15 cellular contexts compared by ENCODE assay signal in genomic region chr14:103723176-103724081, GRCh38. TPM values are rescaled to one million over a fixed set of nuclear protein-coding genes. Genes with fewer than 3 reads are reported as not detected.
A peak's percentile ranks its signal among the peaks of the same experiment; 100 is the strongest.
DNase-seq lines count a peak whose midpoint lies in the region; FAIRE-seq and TF ChIP-seq lines count a peak whose summit lies in the region.
"Had no signal": no experiment of that assay in that cellular context is flagged by ENCODE, and none has a peak within 500 bp of the region (broad histone marks: within the 10 kb centered on the region; RNA-seq: fewer than 3 reads in every experiment).

No MANE protein-coding gene starts in this region.

- H2BK120ac ChIP-seq in H9 (ENCODE audit: low read depth, low read length, poor library complexity, severe bottlenecking) = no peak overlapping the region
- H2BK120ac ChIP-seq in H1 (replicated peaks; ENCODE audit: low read depth, low read length) = no peak overlapping the region

- H2BK5ac ChIP-seq in H9 (ENCODE audit: insufficient read length, low read length) (peak overlapping the region; percentile 27), H1 (ENCODE audit: low read depth, low read length) (no peak overlapping the region; the same call in 1 of the 2 replicates)

- H4K20me1 ChIP-seq in H9 (ENCODE audit: control insufficient read depth, insufficient read depth, insufficient read length) (no peaks in the 10 kb centered on the region), H1 (replicated peaks in 1 of 2; ENCODE audit: control insufficient read depth in 1 of 2, insufficient read depth in 2 of 2, low read length in 2 of 2) (peaks cover 15 to 21% of the 10 kb centered on the region in 2 experiments), smooth muscle cell (ENCODE audit: low read depth) (peaks cover 91% of the 10 kb centered on the region)

- no CpG with 5 or more reads among the region's 24 CpGs for WGBS in H9 (ENCODE audit: extremely low coverage, insufficient read length, low lambda C conversion rate)
- 91% methylated on average over 24 of the region's 24 CpGs; no CpG with 5 or more reads in 1 of the 2 experiments for WGBS in H1 (ENCODE audit: extremely low coverage in 1 of 2, insufficient coverage in 1 of 2, insufficient read length in 1 of 2, insufficient replicate concordance in 2 of 2, low coverage in 1 of 2, low lambda C conversion rate in 2 of 2, missing lambda C conversion rate in 1 of 2), 2 experiments
- WGBS in smooth muscle cell (ENCODE audit: low lambda C conversion rate) = 87% methylated on average over 23 of the region's 24 CpGs

- H2BK12ac ChIP-seq in H9 (ENCODE audit: insufficient read length, low read depth, low read length) (no peak overlapping the region), H1 (ENCODE audit: low read depth, low read length) (no peak overlapping the region)

- H3T11ph ChIP-seq in H9 (ENCODE audit: low read length) = no peak overlapping the region

- H3K27me3 ChIP-seq in H9 (ENCODE audit: insufficient read depth, low read length) (no peaks in the 10 kb centered on the region), H1 (replicated peaks in 1 of 4; ENCODE audit: control insufficient read depth in 3 of 4, extremely low read depth in 1 of 4, insufficient read depth in 3 of 4, low read length in 3 of 4) (no peaks in the 10 kb centered on the region), smooth muscle cell (ENCODE audit: low read depth) (no peaks in the 10 kb centered on the region)
- H3K27me3 ChIP-seq: BLaER1 treated with 17β-estradiol and CSF1 and Interleukin-3, amounts not matched to agents 10 nM and 100 nM had no signal

- H3K4me3 ChIP-seq in H1 (ENCODE audit: extremely low read depth in 1 of 4, insufficient read depth in 2 of 4, low read depth in 3 of 4, low read length in 4 of 4) (no peak overlapping the region), smooth muscle cell (no peak overlapping the region)
- H3K4me3 ChIP-seq: BLaER1 treated with 17β-estradiol and CSF1 and Interleukin-3, amounts not matched to agents 10 nM and 100 nM; SK-N-MC had no signal

- H3K4ac ChIP-seq in H9 (ENCODE audit: low read depth, low read length) = no peak overlapping the region
- H3K4ac ChIP-seq in H1 (replicated peaks; ENCODE audit: insufficient read length, low read depth, low read length) = no peak overlapping the region

- POLR2A ChIA-PET in H1 (lab: Charles Lee; ENCODE audit: partially characterized antibody) = interaction anchor here (0.6 to 1.5 kb wide), 3 partner anchors 17 to 19 kb away, joined by 3 read pairs; no protein-coding TSS in a partner anchor

- H2AFZ ChIP-seq in H9 (ENCODE audit: low read length) (no peak overlapping the region), H1 (ENCODE audit: low read length) (no peak overlapping the region), smooth muscle cell (ENCODE audit: low read depth) (no peak overlapping the region)

- peaks cover 0 to 4% (median 3%) of the 10 kb centered on the region in 4 experiments; a peak in 3 of 8 replicates for H3K36me3 ChIP-seq in H1 (ENCODE audit: control insufficient read depth in 2 of 4, insufficient read depth in 4 of 4, low read length in 3 of 4)
- H3K36me3 ChIP-seq in smooth muscle cell (ENCODE audit: low read depth) = no peaks in the 10 kb centered on the region

- H3K4me3 Mint-ChIP-seq in H9 = no peak overlapping the region
- H3K4me3 Mint-ChIP-seq: HFFc6 had no signal

- H3K56ac ChIP-seq in H9 (ENCODE audit: insufficient read length, low read depth, low read length) (no peak overlapping the region), H1 (replicated peaks; ENCODE audit: insufficient read length, low read depth, low read length) (no peak overlapping the region)

- peaks cover 0 to 2% (median 0%) of the 10 kb centered on the region in 3 experiments; a peak in 3 of 7 replicates for H3K36me3 Mint-ChIP-seq in H9 (ENCODE audit: insufficient read depth in 1 of 3, low read depth in 3 of 3)

- H2AK5ac ChIP-seq in H9 (ENCODE audit: insufficient read length, low read length) (no peak overlapping the region), H1 (ENCODE audit: low read depth, low read length) (peak overlapping the region; percentile 53; the same call in 1 of the 2 replicates)

- H3K9me3 ChIP-seq in H9 (ENCODE audit: control insufficient read depth, low read depth, low read length) = no peaks in the 10 kb centered on the region
- H3K9me3 ChIP-seq in H1 (ENCODE audit: insufficient read depth in 2 of 2, low read depth in 1 of 2, low read length in 1 of 2) = no peaks in the 10 kb centered on the region
- H3K9me3 ChIP-seq in smooth muscle cell (replicated peaks; ENCODE audit: low read depth) = no peaks in the 10 kb centered on the region
- H3K9me3 ChIP-seq: BLaER1 treated with 17β-estradiol and CSF1 and Interleukin-3, amounts not matched to agents 10 nM and 100 nM had no signal

- CTCF ChIA-PET in H1 (lab: Charles Lee; ENCODE audit: partially characterized antibody) = interaction anchor here (0.9 to 1.8 kb wide), 3 partner anchors 12 to 177 kb away, joined by 3 to 5 read pairs (median 3); no protein-coding TSS in a partner anchor

- no peaks in the 10 kb centered on the region; the same call in 1 of the 2 replicates for H3K79me2 ChIP-seq in H9 (ENCODE audit: insufficient read depth, low read length)
- H3K79me2 ChIP-seq in H1 (ENCODE audit: control insufficient read depth in 1 of 2, insufficient read depth in 2 of 2, low read length in 2 of 2) = peaks cover 0 to 56% of the 10 kb centered on the region in 2 experiments; a peak in 2 of 4 replicates
- H3K79me2 ChIP-seq in smooth muscle cell (ENCODE audit: low read depth) = peaks cover 72% of the 10 kb centered on the region

- H3K79me1 ChIP-seq in H9 (ENCODE audit: insufficient read depth, low read depth, low read length, poor library complexity, severe bottlenecking) (peaks cover 9% of the 10 kb centered on the region), H1 (ENCODE audit: low read depth, low read length) (peaks cover 21% of the 10 kb centered on the region)

- H3K23me2 ChIP-seq in H9 (ENCODE audit: insufficient read length, low read depth, low read length, poor library complexity, severe bottlenecking) (no peaks in the 10 kb centered on the region), H1 (ENCODE audit: low read depth, low read length) (no peaks in the 10 kb centered on the region)

- no peak overlapping the region for H2BK20ac ChIP-seq in H9 (ENCODE audit: low read depth, low read length, poor library complexity, severe bottlenecking)
- H2BK20ac ChIP-seq in H1 (ENCODE audit: low read length) = no peak overlapping the region

- H4K5ac ChIP-seq in H9 (ENCODE audit: insufficient read length, low read depth, low read length) = no peak overlapping the region
- no peak overlapping the region for H4K5ac ChIP-seq in H1 (ENCODE audit: insufficient read length, low read depth, low read length)

- no peak overlapping the region for H4K91ac ChIP-seq in H9 (ENCODE audit: insufficient read length, low read depth, low read length)
- no peak overlapping the region for H4K91ac ChIP-seq in H1 (replicated peaks; ENCODE audit: insufficient read length, low read length)

- H3K9ac ChIP-seq in H9 (ENCODE audit: extremely low read depth, insufficient read length, low read length) (no peak overlapping the region), H1 (replicated peaks in 1 of 4; ENCODE audit: extremely low read depth in 1 of 4, low read depth in 3 of 4, low read length in 3 of 4) (no peak overlapping the region), smooth muscle cell (ENCODE audit: low read depth) (peak overlapping the region; percentile 20)

- H3F3A ChIP-seq in smooth muscle cell (ENCODE audit: low read depth) = peaks cover 6% of the 10 kb centered on the region

- peaks cover 0 to 6% of the 10 kb centered on the region in 2 experiments; a peak in 2 of 4 replicates for H3K4me1 Mint-ChIP-seq in H9

- H3K27ac ChIP-seq in H9 (ENCODE audit: insufficient read length, low read depth, low read length) (no peak overlapping the region), H1 (ENCODE audit: low read depth, low read length) (no peak overlapping the region), smooth muscle cell (ENCODE audit: low read depth) (peak overlapping the region; percentile 93)
- H3K27ac ChIP-seq: BLaER1 treated with 17β-estradiol and CSF1 and Interleukin-3, amounts not matched to agents 10 nM and 100 nM; SK-N-MC had no signal

- H3K4me2 ChIP-seq in H9 (ENCODE audit: insufficient read depth, insufficient read length, low read length) = no peak overlapping the region
- H3K4me2 ChIP-seq in H1 (ENCODE audit: insufficient read depth in 1 of 2, low read depth in 2 of 2, low read length in 2 of 2) = no peak overlapping the region
- H3K4me2 ChIP-seq in smooth muscle cell = peak overlapping the region; percentile 57
- H3K4me2 ChIP-seq: BLaER1 treated with 17β-estradiol and CSF1 and Interleukin-3, amounts not matched to agents 10 nM and 100 nM had no signal

- H3K18ac ChIP-seq in H9 (ENCODE audit: insufficient read length, low read depth, low read length) (no peak overlapping the region), H1 (ENCODE audit: extremely low read depth, low read length) (no peak overlapping the region)

- H3K14ac ChIP-seq in H9 (ENCODE audit: insufficient read depth, low read length) = no peak overlapping the region; the same call in 1 of the 2 replicates
- H3K14ac ChIP-seq in H1 (ENCODE audit: insufficient read length) = no peak overlapping the region

- H3K23ac ChIP-seq in H9 (ENCODE audit: insufficient read length, low read depth, low read length) = no peak overlapping the region
- no peak overlapping the region for H3K23ac ChIP-seq in H1 (ENCODE audit: insufficient read length)

- H3K27me3 Mint-ChIP-seq in H9 (ENCODE audit: low read depth) = no peaks in the 10 kb centered on the region

- H3K4me1 ChIP-seq in H9 (ENCODE audit: insufficient read depth, low read length) (no peaks in the 10 kb centered on the region; the same call in 1 of the 2 replicates), H1 (replicated peaks in 1 of 4; ENCODE audit: control insufficient read depth in 3 of 4, insufficient read depth in 4 of 4, low read length in 3 of 4) (peaks cover 0 to 3% (median 0%) of the 10 kb centered on the region in 4 experiments; a peak in 1 of 7 replicates), smooth muscle cell (ENCODE audit: low read depth) (peaks cover 6% of the 10 kb centered on the region)

- DNase-seq in H9 = no peak
- no peak for DNase-seq in H1 (ENCODE audit: low read depth in 1 of 2, low spot score in 2 of 2)
- DNase-seq in midbrain (lab: John Stamatoyannopoulos, UW) = peak; percentile 67
- DNase-seq in smooth muscle cell (lab: John Stamatoyannopoulos, UW; ENCODE audit: unreplicated experiment) = no peak
- no peak for DNase-seq in Kasumi-1 (lab: John Stamatoyannopoulos, UW)
- no peak for DNase-seq in T-helper 1 cell
- DNase-seq in foreskin melanocyte = no peak
- DNase-seq in NCI-H748 treated with DMSO at 0.1 percent for 48 hours (lab: John Stamatoyannopoulos, UW) = no peak
- DNase-seq: activated CD4-positive, alpha-beta T cell treated with anti-CD3 and anti-CD28 coated beads for 1 hour; activated effector memory CD4-positive, alpha-beta T cell treated with Interleukin-2 at 50 U/mL for 16 hours; effector CD8-positive, alpha-beta T cell; HFFc6; NCI-H526 treated with DMSO at 0.1 percent for 48 hours had no signal

- no peak for TF ChIP-seq RAD21 in H1 (IDR thresholded peaks at IDR 0.05 in 1 of 2, conservative IDR thresholded peaks at IDR 0.05 in 1 of 2; ENCODE audit: low read depth in 2 of 2, low read length in 2 of 2)

- TF ChIP-seq EP300 in H1 (IDR thresholded peaks at IDR 0.05; ENCODE audit: borderline replicate concordance in 1 of 2, low read depth in 2 of 2, low read length in 2 of 2) = no peak

- TF ChIP-seq POLR2A in H1 (IDR thresholded peaks at IDR 0.05; ENCODE audit: control extremely low read depth in 1 of 2, low read depth in 2 of 2, low read length in 2 of 2) = no peak

- H3K9me3 Mint-ChIP-seq in H9 = no peaks in the 10 kb centered on the region
- H3K9me3 Mint-ChIP-seq: HFFc6 had no signal

- H2BK15ac ChIP-seq in H9 (ENCODE audit: low read depth, low read length) (no peak overlapping the region), H1 (ENCODE audit: low read length) (no peak overlapping the region)

- FAIRE-seq in H1 (lab: Jason Lieb, UNC) = no peak

- no peak for TF ChIP-seq CTCF in H9 (conservative IDR thresholded peaks at IDR 0.05)
- TF ChIP-seq CTCF in H1 (IDR thresholded peaks at IDR 0.05; ENCODE audit: control extremely low read depth in 1 of 3, insufficient read depth in 1 of 3, low read depth in 1 of 3, low read length in 3 of 3) = no peak
- no peak for TF ChIP-seq CTCF in smooth muscle cell (IDR thresholded peaks at IDR 0.05; ENCODE audit: borderline replicate concordance, insufficient read depth, poor library complexity, severe bottlenecking)

- H4K8ac ChIP-seq in H9 (replicated peaks; ENCODE audit: insufficient read length, low read depth, low read length) (no peak overlapping the region), H1 (ENCODE audit: extremely low read depth, insufficient read depth, low read length) (peak overlapping the region; percentile 57; the same call in 1 of the 2 replicates)

- peak overlapping the region in 1 of 3 experiments; percentile 81; a peak in 2 of 7 replicates for H3K27ac Mint-ChIP-seq in H9
- H3K27ac Mint-ChIP-seq: HFFc6 had no signal

RNA-seq across cellular contexts. Expression of gene ZFYVE21, which starts 7.8 kb away (rescaled TPM):
- 49.7 and 50.5 TPM in 2 replicates for total RNA-seq in H9 (2021)
- total RNA-seq in H1 (2021; fragmentation: NEBNext Ultra II Directional; extraction: Animal tissue kit (Norgen Biotek cat#: 25700)) = 44.3 and 53.4 TPM in 2 replicates
- polyA plus RNA-seq in H1 (2011; rRNA removed) = 127 and 143 TPM in 2 replicates
- 90.7 TPM for polyA plus RNA-seq in H1 (2011; cell fraction: cytosol; rRNA removed)
- 120 TPM for polyA plus RNA-seq in H1 (2011; cell fraction: nucleus; rRNA removed)
- 47.7 to 65.8 TPM (median 61.0 TPM) in 4 replicates for polyA plus RNA-seq in H1 (2012, experiment 1 of 2)
- 24.4 TPM for polyA plus RNA-seq in H1 (2012, experiment 2 of 2)
- 43.0 TPM for polyA plus RNA-seq in H1 (2013, experiment 1 of 2)
- polyA plus RNA-seq in H1 (2013, experiment 2 of 2) = 40.6 TPM
- 31.5 and 34.8 TPM in 2 replicates for polyA minus RNA-seq in H1 (2011; rRNA and poly(A)+ RNA removed)
- 34.2 TPM for polyA minus RNA-seq in H1 (2011; cell fraction: cytosol; rRNA and poly(A)+ RNA removed)
- 39.4 TPM for polyA minus RNA-seq in H1 (2011; cell fraction: nucleus; rRNA and poly(A)+ RNA removed)
- 33.9 and 42.6 TPM in 2 replicates for total RNA-seq in smooth muscle cell
- polyA plus RNA-seq in smooth muscle cell = 41.5 and 55.9 TPM in 2 replicates

RNA-seq across cellular contexts. Expression of gene XRCC3, which starts 8.2 kb away (rescaled TPM):
- 42.6 and 45.3 TPM in 2 replicates for total RNA-seq in H9 (2021)
- total RNA-seq in H1 (2021; fragmentation: NEBNext Ultra II Directional; extraction: Animal tissue kit (Norgen Biotek cat#: 25700)) = 41.7 and 41.8 TPM in 2 replicates
- polyA plus RNA-seq in H1 (2011; rRNA removed) = 36.9 and 51.2 TPM in 2 replicates
- polyA plus RNA-seq in H1 (2011; cell fraction: cytosol; rRNA removed) = 44.6 TPM
- 72.6 TPM for polyA plus RNA-seq in H1 (2011; cell fraction: nucleus; rRNA removed)
- polyA plus RNA-seq in H1 (2012, experiment 1 of 2) = 29.9 to 39.9 TPM (median 33.4 TPM) in 4 replicates
- 49.6 TPM for polyA plus RNA-seq in H1 (2012, experiment 2 of 2)
- 34.4 TPM for polyA plus RNA-seq in H1 (2013, experiment 1 of 2)
- polyA plus RNA-seq in H1 (2013, experiment 2 of 2) = 29.7 TPM
- polyA minus RNA-seq in H1 (2011; rRNA and poly(A)+ RNA removed) = 23.0 and 28.4 TPM in 2 replicates
- polyA minus RNA-seq in H1 (2011; cell fraction: cytosol; rRNA and poly(A)+ RNA removed) = 27.0 TPM
- polyA minus RNA-seq in H1 (2011; cell fraction: nucleus; rRNA and poly(A)+ RNA removed) = 33.4 TPM
- total RNA-seq in smooth muscle cell = 4.9 and 10.5 TPM in 2 replicates
- polyA plus RNA-seq in smooth muscle cell = 8.3 and 10.0 TPM in 2 replicates
